ENCODE assay signal across 21 cellular contexts in the genomic region with DNA sequence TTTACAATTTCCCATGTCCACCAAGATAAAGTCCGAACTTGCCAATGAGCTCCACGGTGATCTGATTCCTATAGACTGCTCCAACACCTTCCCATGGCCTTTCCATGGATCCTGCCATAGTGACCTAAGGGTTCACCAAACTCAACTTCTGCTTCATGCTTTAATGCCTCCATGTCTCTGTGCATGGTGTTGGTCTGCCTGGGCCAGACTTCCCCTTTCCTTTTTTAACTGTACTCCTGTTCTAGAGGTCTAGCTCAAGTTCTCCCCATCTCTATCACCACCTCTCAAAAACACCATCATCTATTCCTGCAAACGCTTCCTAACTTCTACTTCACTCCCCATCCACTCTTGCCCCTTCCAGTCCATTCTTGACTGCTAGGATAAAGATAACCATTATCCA.
"Had no signal": no experiment of that assay in that cellular context is flagged by ENCODE, and none has a peak within 500 bp of the region (broad histone marks: within the 10 kb centered on the region; RNA-seq: fewer than 3 reads in every experiment).

No MANE protein-coding gene starts in this region.

- H3K9me3 Mint-ChIP-seq: natural killer cell, type B pancreatic cell had no signal

- DNase-seq: effector memory CD4-positive, alpha-beta T cell; heart right ventricle; hypothalamus; kidney glomerular epithelial cell; natural killer cell; occipital lobe; pancreas; right cardiac atrium; small intestine; stimulated activated CD4-positive, alpha-beta T cell treated with anti-CD3 and anti-CD28 coated beads, Interleukin-12 subunit alpha, Interleukin-12 subunit beta, amount 100 ng/mL, for 4 hours; stimulated activated naive CD8-positive, alpha-beta T cell treated with anti-CD3 and anti-CD28 coated beads, Interleukin-15, Interleukin-2, amounts not matched to agents 100 U/mL and 50 U/mL, for 24 hours; thyroid gland had no signal

- H3K27ac Mint-ChIP-seq: natural killer cell, progenitor cell of endocrine pancreas, type B pancreatic cell had no signal

- FAIRE-seq: endometrium, frontal cortex, islet of Langerhans, pancreas, small intestine, urothelium cell line had no signal

- ATAC-seq: esophagus mucosa; heart right ventricle; natural killer cell; pancreas; right cardiac atrium; stimulated activated naive CD8-positive, alpha-beta T cell treated with anti-CD3 and anti-CD28 coated beads, Interleukin-15, Interleukin-2, amounts not matched to agents 100 U/mL and 50 U/mL, for 24 hours had no signal

- H3K4me3 ChIP-seq: heart right ventricle, pancreas, suprapubic skin, thyroid gland had no signal

- H3K36me3 Mint-ChIP-seq: natural killer cell had no signal

- H3K4me1 Mint-ChIP-seq: natural killer cell had no signal

- H3K9me3 ChIP-seq: heart right ventricle, pancreas, suprapubic skin, thyroid gland had no signal

- H3K27ac ChIP-seq: heart right ventricle, pancreas, suprapubic skin, thyroid gland had no signal

- H3K36me3 ChIP-seq: heart right ventricle, pancreas, suprapubic skin, thyroid gland had no signal

- H3K4me3 Mint-ChIP-seq: natural killer cell, neural crest cell, type B pancreatic cell had no signal

- H3K27me3 ChIP-seq: pancreas, suprapubic skin, thyroid gland had no signal

- H3K4me1 ChIP-seq: heart right ventricle, pancreas, suprapubic skin, thyroid gland had no signal
